Comparison of ENCODE assay signal across 17 cellular contexts in genomic region chr10:16242446-16242845, GRCh38.
DNase-seq lines count a peak whose midpoint lies in the region; ATAC-seq and TF ChIP-seq lines count a peak whose summit lies in the region.
"Had no signal": no experiment of that assay in that cellular context is flagged by ENCODE, and none has a peak within 500 bp of the region (broad histone marks: within the 10 kb centered on the region; RNA-seq: fewer than 3 reads in every experiment).

No MANE protein-coding gene starts in this region.

- H3K27me3 Mint-ChIP-seq in GM23338 (ENCODE audit: insufficient read depth, low read depth, poor library complexity) (peaks cover 3% of the 10 kb centered on the region), endodermal cell (ENCODE audit: insufficient read depth) (no peaks in the 10 kb centered on the region), neural progenitor cell (ENCODE audit: insufficient read depth, low read depth) (peaks cover 5% of the 10 kb centered on the region)
- H3K27me3 Mint-ChIP-seq in activated naive CD8-positive, alpha-beta T cell treated with anti-CD3 and anti-CD28 coated beads, Interleukin-2, amount 50 U/mL, for 24 hours, result no peaks in the 10 kb centered on the region

- TF ChIP-seq CTCF in GM23338 (conservative IDR thresholded peaks at IDR 0.05; ENCODE audit: low read depth in 2 of 2) (no peak), endodermal cell (conservative IDR thresholded peaks at IDR 0.05) (no peak), neural progenitor cell (IDR thresholded peaks at IDR 0.05) (no peak)

- H4K20me1 ChIP-seq in GM23338 (replicated peaks; ENCODE audit: insufficient read depth) (no peaks in the 10 kb centered on the region), neural progenitor cell (ENCODE audit: low read depth) (no peaks in the 10 kb centered on the region)
- H4K20me1 ChIP-seq: BLaER1 had no signal

- H3K9me3 ChIP-seq in HUES64 (ENCODE audit: insufficient read depth, low read depth, low read length), result peaks cover 32% of the 10 kb centered on the region; the same call in 1 of the 2 replicates
- peaks cover 8% of the 10 kb centered on the region for H3K9me3 ChIP-seq in endodermal cell (ENCODE audit: control insufficient read depth, low read length)
- H3K9me3 ChIP-seq in neural progenitor cell (ENCODE audit: low read depth), result no peaks in the 10 kb centered on the region
- H3K9me3 ChIP-seq: A549 had no signal

- H3K4me1 Mint-ChIP-seq in GM23338 (peaks cover 25% of the 10 kb centered on the region), endodermal cell (peaks cover 12% of the 10 kb centered on the region), neural progenitor cell (peaks cover 7% of the 10 kb centered on the region)
- H3K4me1 Mint-ChIP-seq in activated naive CD8-positive, alpha-beta T cell treated with anti-CD3 and anti-CD28 coated beads, Interleukin-2, amount 50 U/mL, for 24 hours, result no peaks in the 10 kb centered on the region
- H3K4me1 Mint-ChIP-seq: CD14-positive monocyte; CD4-positive, alpha-beta memory T cell had no signal

- H3K36me3 Mint-ChIP-seq in GM23338 (ENCODE audit: low read depth) (peaks cover 41% of the 10 kb centered on the region), endodermal cell (ENCODE audit: low read depth) (no peaks in the 10 kb centered on the region), neural progenitor cell (no peaks in the 10 kb centered on the region)
- H3K36me3 Mint-ChIP-seq in activated naive CD8-positive, alpha-beta T cell treated with anti-CD3 and anti-CD28 coated beads, Interleukin-2, amount 50 U/mL, for 24 hours (ENCODE audit: low read depth), result no peaks in the 10 kb centered on the region
- H3K36me3 Mint-ChIP-seq: CD14-positive monocyte; CD4-positive, alpha-beta memory T cell had no signal

- H3K4me1 ChIP-seq in GM23338 (ENCODE audit: insufficient read depth), result peaks cover 9% of the 10 kb centered on the region
- peaks cover 17% of the 10 kb centered on the region for H3K4me1 ChIP-seq in HUES64 (ENCODE audit: insufficient read depth, low read length)
- no peaks in the 10 kb centered on the region for H3K4me1 ChIP-seq in endodermal cell (ENCODE audit: control insufficient read depth, insufficient read depth, low read length)
- peaks cover 18% of the 10 kb centered on the region for H3K4me1 ChIP-seq in neural progenitor cell
- H3K4me1 ChIP-seq: A549, BLaER1 had no signal

- ATAC-seq in GM23338, result peak; percentile 13; the same call in 1 of the 3 replicates
- ATAC-seq in activated naive CD8-positive, alpha-beta T cell treated with anti-CD3 and anti-CD28 coated beads, Interleukin-2, amount 50 U/mL, for 24 hours, result no peak
- ATAC-seq: A549, HCT116 had no signal

- H3K9ac ChIP-seq in HUES64 (ENCODE audit: low read depth, low read length), result no peak overlapping the region
- no peak overlapping the region for H3K9ac ChIP-seq in endodermal cell (ENCODE audit: extremely low read depth, low read length, poor library complexity, severe bottlenecking)
- no peak overlapping the region for H3K9ac ChIP-seq in neural progenitor cell
- H3K9ac ChIP-seq: BLaER1 had no signal

- H3K4me2 ChIP-seq in GM23338 (peak overlapping the region; percentile 14; the same call in 1 of the 2 replicates), neural progenitor cell (peak overlapping the region; percentile 40)
- H3K4me2 ChIP-seq: A549, BLaER1 had no signal

- peak overlapping the region; percentile 74 for H3K27ac ChIP-seq in GM23338 (ENCODE audit: low read depth)
- H3K27ac ChIP-seq in HUES64 (ENCODE audit: low read depth, low read length), result peak overlapping the region; percentile 96
- peak overlapping the region; percentile 65 for H3K27ac ChIP-seq in endodermal cell (ENCODE audit: low read depth, low read length)
- peak overlapping the region; percentile 82 for H3K27ac ChIP-seq in neural progenitor cell
- H3K27ac ChIP-seq: 22Rv1, A549, BLaER1 had no signal

- WGBS in HUES64, result 79% methylated on average over 3 of the region's 3 CpGs
- 75 to 93% methylated on average over 1 to 3 of the region's 3 CpGs for WGBS in endodermal cell (ENCODE audit: insufficient coverage in 1 of 2, insufficient read length in 1 of 2), 2 experiments

- H3K4me3 Mint-ChIP-seq in GM23338 (no peak overlapping the region), endodermal cell (no peak overlapping the region), neural progenitor cell (no peak overlapping the region)
- no peak overlapping the region for H3K4me3 Mint-ChIP-seq in activated naive CD8-positive, alpha-beta T cell treated with anti-CD3 and anti-CD28 coated beads, Interleukin-2, amount 50 U/mL, for 24 hours
- H3K4me3 Mint-ChIP-seq: CD14-positive monocyte; CD4-positive, alpha-beta memory T cell; HFFc6 had no signal

- H3F3A ChIP-seq in GM23338 (replicated peaks; ENCODE audit: low read depth) (no peaks in the 10 kb centered on the region), neural progenitor cell (ENCODE audit: low read depth) (peaks cover 15% of the 10 kb centered on the region)

- H3K36me3 ChIP-seq in GM23338 (ENCODE audit: insufficient read depth) (no peaks in the 10 kb centered on the region), HUES64 (ENCODE audit: insufficient read depth, low read length) (no peaks in the 10 kb centered on the region), endodermal cell (ENCODE audit: control insufficient read depth, insufficient read depth, low read length) (no peaks in the 10 kb centered on the region), neural progenitor cell (no peaks in the 10 kb centered on the region)
- H3K36me3 ChIP-seq: BLaER1 had no signal

- H3K9me3 Mint-ChIP-seq in GM23338, result peaks cover 30% of the 10 kb centered on the region
- H3K9me3 Mint-ChIP-seq in endodermal cell, result peaks cover 19% of the 10 kb centered on the region
- peaks cover 4% of the 10 kb centered on the region for H3K9me3 Mint-ChIP-seq in neural progenitor cell
- no peaks in the 10 kb centered on the region for H3K9me3 Mint-ChIP-seq in activated naive CD8-positive, alpha-beta T cell treated with anti-CD3 and anti-CD28 coated beads, Interleukin-2, amount 50 U/mL, for 24 hours

- H3K27ac Mint-ChIP-seq in GM23338 (peak overlapping the region; percentile 60), endodermal cell (no peak overlapping the region), neural progenitor cell (no peak overlapping the region)
- H3K27ac Mint-ChIP-seq in activated naive CD8-positive, alpha-beta T cell treated with anti-CD3 and anti-CD28 coated beads, Interleukin-2, amount 50 U/mL, for 24 hours, result no peak overlapping the region
- H3K27ac Mint-ChIP-seq: CD14-positive monocyte; CD4-positive, alpha-beta memory T cell; HFFc6 had no signal

- H3K79me2 ChIP-seq in GM23338 (replicated peaks; ENCODE audit: insufficient read depth) (no peaks in the 10 kb centered on the region), neural progenitor cell (ENCODE audit: low read depth) (no peaks in the 10 kb centered on the region)

- H3K4me3 ChIP-seq in GM23338, result no peak overlapping the region
- 0 out of 2 replicates have a peak overlapping the region, but pooled peaks have one; percentile 23 for H3K4me3 ChIP-seq in HUES64 (ENCODE audit: low read length)
- H3K4me3 ChIP-seq in endodermal cell (ENCODE audit: low read length), result no peak overlapping the region
- no peak overlapping the region for H3K4me3 ChIP-seq in neural progenitor cell
- H3K4me3 ChIP-seq: A549, BLaER1 had no signal

- no peaks in the 10 kb centered on the region for H3K27me3 ChIP-seq in GM23338 (ENCODE audit: insufficient read depth)
- H3K27me3 ChIP-seq in HUES64 (ENCODE audit: insufficient read depth, low read length), result no peaks in the 10 kb centered on the region
- no peaks in the 10 kb centered on the region for H3K27me3 ChIP-seq in endodermal cell (ENCODE audit: control insufficient read depth, insufficient read depth, low read length, poor library complexity, severe bottlenecking)
- H3K27me3 ChIP-seq in neural progenitor cell, result no peaks in the 10 kb centered on the region
- H3K27me3 ChIP-seq: BLaER1 had no signal

- no peak overlapping the region for H2AFZ ChIP-seq in GM23338
- no peak overlapping the region for H2AFZ ChIP-seq in neural progenitor cell (replicated peaks)

- DNase-seq in GM23338 (ENCODE audit: low spot score) (no peak), endodermal cell (no peak), neural progenitor cell (ENCODE audit: low spot score) (no peak), NCI-H1694 treated with DMSO at 0.1 percent for 48 hours (lab: John Stamatoyannopoulos, UW) (no peak), NOMO-1 (lab: John Stamatoyannopoulos, UW; ENCODE audit: unreplicated experiment in 2 of 2) (no peak)
- DNase-seq in activated naive CD8-positive, alpha-beta T cell treated with anti-CD3 and anti-CD28 coated beads, Interleukin-2, amount 50 U/mL, for 24 hours, result no peak
- DNase-seq: CD4-positive, alpha-beta memory T cell; DMS153; DMS79; GDM1; HFFc6 had no signal

- H3K9me2 ChIP-seq in GM23338 (ENCODE audit: insufficient read depth), result no peaks in the 10 kb centered on the region

TF ChIP-seq in GM23338, 12 proteins besides CTCF, POLR2A, EP300 and RAD21:
- no peak for TF ChIP-seq POLR2AphosphoS5 (IDR thresholded peaks at IDR 0.05; ENCODE audit: low read depth)
- TF ChIP-seq ETS1 (IDR thresholded peaks at IDR 0.05), result no peak
